10 cellular contexts compared by ENCODE assay signal in the genomic region with DNA sequence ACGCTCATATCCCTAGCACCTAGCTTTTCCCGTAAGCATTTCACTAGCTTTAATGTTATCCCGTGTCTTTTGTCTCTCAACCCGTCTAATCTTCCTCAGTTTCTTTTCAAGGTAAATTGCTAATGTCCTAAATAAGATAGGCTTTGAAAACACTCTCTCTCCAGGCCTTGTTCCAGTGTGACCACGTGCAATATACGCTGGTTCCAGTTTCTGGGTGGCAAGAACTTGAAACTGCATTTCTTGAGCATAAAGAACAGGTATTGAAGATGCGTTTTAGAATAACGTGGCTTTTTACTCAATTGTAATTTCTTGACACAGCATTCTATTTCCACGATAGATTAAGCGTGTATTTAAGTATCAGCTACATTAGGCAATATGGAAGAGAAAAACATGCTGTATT. TPM values are rescaled to one million over a fixed set of nuclear protein-coding genes. Genes with fewer than 3 reads are reported as not detected.
DNase-seq lines count a peak whose midpoint lies in the region; ATAC-seq and TF ChIP-seq lines count a peak whose summit lies in the region.
"Had no signal": no experiment of that assay in that cellular context is flagged by ENCODE, and none has a peak within 500 bp of the region (broad histone marks: within the 10 kb centered on the region; RNA-seq: fewer than 3 reads in every experiment).

No MANE protein-coding gene starts in this region.

- H3K9me3 Mint-ChIP-seq in activated CD4-positive, alpha-beta memory T cell treated with anti-CD3 and anti-CD28 coated beads for 36 hours: no peaks in the 10 kb centered on the region

- H3K4me1 ChIP-seq in BE2C (no peaks in the 10 kb centered on the region), HCT116 (ENCODE audit: control insufficient read depth in 1 of 2, insufficient read depth in 2 of 2, low read length in 2 of 2) (peaks cover 14 to 23% of the 10 kb centered on the region in 2 experiments; a peak in 3 of 4 replicates), iPS-20b (ENCODE audit: insufficient read depth, low read length) (no peaks in the 10 kb centered on the region)

- peaks cover 5% of the 10 kb centered on the region; the same call in 1 of the 2 replicates for H4K20me1 ChIP-seq in HCT116 (ENCODE audit: insufficient read depth)

- intact Hi-C loops in HCT116 (cut with micrococcal nuclease): no loop called here
- intact Hi-C loops in activated CD4-positive, alpha-beta memory T cell treated with anti-CD3 and anti-CD28 coated beads for 36 hours (cut with micrococcal nuclease): no loop called here

- H3K79me2 ChIP-seq in HCT116 (ENCODE audit: insufficient read depth, low read length): peaks cover 77% of the 10 kb centered on the region

- CTCF ChIA-PET in HCT116 (lab: Charles Lee): interaction anchor here (2.6 kb wide), 1 partner anchor 9 kb away, joined by 8 read pairs; no protein-coding TSS in a partner anchor
- CTCF ChIA-PET in activated CD4-positive, alpha-beta memory T cell treated with anti-CD3 and anti-CD28 coated beads for 36 hours (lab: Charles Lee): interaction anchor here (0.6 to 1.6 kb wide), 3 partner anchors 9 to 149 kb away, joined by 3 to 6 read pairs (median 3); no protein-coding TSS in a partner anchor

- TF ChIP-seq CTCF in BE2C (IDR thresholded peaks at IDR 0.05; ENCODE audit: low read depth, low read length): no peak
- no peak for TF ChIP-seq CTCF in HCT116 (IDR thresholded peaks at IDR 0.05 in 2 of 3, conservative IDR thresholded peaks at IDR 0.05 in 1 of 3; ENCODE audit: borderline replicate concordance in 1 of 3, insufficient read depth in 1 of 3, low read depth in 2 of 3, low read length in 2 of 3)

- H3K4me3 ChIP-seq in BE2C (ENCODE audit: low read depth, low read length): peak overlapping the region; percentile 82
- peak overlapping the region; percentile 80 to 91 for H3K4me3 ChIP-seq in HCT116 (replicated peaks in 1 of 2; ENCODE audit: low read depth in 1 of 2, low read length in 2 of 2)
- peak overlapping the region; percentile 83 for H3K4me3 ChIP-seq in iPS-20b (ENCODE audit: low read length)

- peaks cover 40% of the 10 kb centered on the region for H3K36me3 Mint-ChIP-seq in activated CD4-positive, alpha-beta memory T cell treated with anti-CD3 and anti-CD28 coated beads for 36 hours

- H3K9me3 ChIP-seq in BE2C (no peaks in the 10 kb centered on the region), HCT116 (ENCODE audit: control insufficient read depth in 1 of 2, insufficient read depth in 1 of 2, low read depth in 1 of 2, low read length in 2 of 2) (no peaks in the 10 kb centered on the region), iPS-20b (ENCODE audit: insufficient read depth, low read depth, low read length) (no peaks in the 10 kb centered on the region)

- H3K27me3 ChIP-seq in BE2C (no peaks in the 10 kb centered on the region), HCT116 (ENCODE audit: insufficient read depth, low read length) (no peaks in the 10 kb centered on the region), iPS-20b (ENCODE audit: insufficient read depth, low read length) (no peaks in the 10 kb centered on the region)

- H3K4me2 ChIP-seq in HCT116 (ENCODE audit: low read length): peak overlapping the region; percentile 81

- H3K36me3 ChIP-seq in BE2C (peaks cover 34% of the 10 kb centered on the region), HCT116 (ENCODE audit: control insufficient read depth in 1 of 2, insufficient read depth in 2 of 2, low read length in 2 of 2) (peaks cover 14 to 40% of the 10 kb centered on the region in 2 experiments), iPS-20b (ENCODE audit: insufficient read depth, low read depth, low read length) (peaks cover 44% of the 10 kb centered on the region)

- peak overlapping the region; percentile 99 for H3K4me3 Mint-ChIP-seq in activated CD4-positive, alpha-beta memory T cell treated with anti-CD3 and anti-CD28 coated beads for 36 hours

- H3K9me2 ChIP-seq in HCT116 (ENCODE audit: insufficient read depth): no peaks in the 10 kb centered on the region

- H3K9ac ChIP-seq in HCT116 (ENCODE audit: low read length): peak overlapping the region; percentile 93
- peak overlapping the region; percentile 96; the same call in 1 of the 2 replicates for H3K9ac ChIP-seq in iPS-20b (ENCODE audit: low read depth, low read length)

- no peak for TF ChIP-seq POLR2A in HCT116 (IDR thresholded peaks at IDR 0.05; ENCODE audit: borderline replicate concordance, extremely low read depth, insufficient read depth, insufficient read length)

- no peaks in the 10 kb centered on the region for H3K27me3 Mint-ChIP-seq in activated CD4-positive, alpha-beta memory T cell treated with anti-CD3 and anti-CD28 coated beads for 36 hours

- ATAC-seq in HCT116 (no peak), HG03045 (IDR thresholded peaks at IDR 0.05; ENCODE audit: unreplicated experiment) (no peak)

- no peak for TF ChIP-seq RAD21 in HCT116 (IDR thresholded peaks at IDR 0.05; ENCODE audit: low read depth)

- no TSS peak for BruUV-seq in HCT116 (replicated peaks; lab: Mats Ljungman, UMichigan)

- H3K27ac ChIP-seq in HCT116 (ENCODE audit: low read depth, low read length) (no peak overlapping the region), iPS-20b (ENCODE audit: low read length) (no peak overlapping the region)

- POLR2A ChIA-PET in HCT116 (lab: Charles Lee): interaction anchor here (1.6 kb wide), 1 partner anchor 74 kb away, joined by 3 read pairs; no protein-coding TSS in a partner anchor
- POLR2A ChIA-PET in activated CD4-positive, alpha-beta memory T cell treated with anti-CD3 and anti-CD28 coated beads for 36 hours (lab: Charles Lee): interaction anchor here (0.6 to 1.9 kb wide), 3 partner anchors 8 to 375 kb away, joined by 3 to 5 read pairs (median 4); no protein-coding TSS in a partner anchor

- H2AFZ ChIP-seq in HCT116 (ENCODE audit: low read depth, low read length, poor library complexity, severe bottlenecking): no peak overlapping the region

- DNase-seq in BE2C (no peak), HCT116 (ENCODE audit: low read depth, low spot score) (no peak), cortex of kidney (lab: John Stamatoyannopoulos, UW) (no peak), AG08396 (ENCODE audit: low spot score) (no peak), NCI-H510A (lab: John Stamatoyannopoulos, UW) (no peak)
- no peak for DNase-seq in activated CD4-positive, alpha-beta memory T cell treated with anti-CD3 and anti-CD28 coated beads for 36 hours
- DNase-seq: activated naive CD4-positive, alpha-beta T cell treated with anti-CD3 and anti-CD28 coated beads, Interleukin-2, amount 50 U/mL, for 16 hours; NCI-H1048 had no signal

- RAD21 ChIA-PET in HCT116 (lab: Charles Lee; ENCODE audit: low non-redundant PET in 1 of 2, low total read pairs in 2 of 2, uncharacterized antibody in 2 of 2, unreplicated experiment in 2 of 2): no interaction called here

- H3K4me1 Mint-ChIP-seq in activated CD4-positive, alpha-beta memory T cell treated with anti-CD3 and anti-CD28 coated beads for 36 hours (ENCODE audit: low read depth): peaks cover 42% of the 10 kb centered on the region

- peak overlapping the region; percentile 98 for H3K27ac Mint-ChIP-seq in activated CD4-positive, alpha-beta memory T cell treated with anti-CD3 and anti-CD28 coated beads for 36 hours

TF ChIP-seq in HCT116, 20 proteins besides CTCF, POLR2A, EP300 and RAD21:
- TF ChIP-seq CEBPB (IDR thresholded peaks at IDR 0.05; ENCODE audit: low read depth) (no peak), TCF7L2 (IDR thresholded peaks at IDR 0.05; ENCODE audit: borderline replicate concordance, extremely low read depth, insufficient read depth, insufficient read length) (no peak), CBX3 (IDR thresholded peaks at IDR 0.05; ENCODE audit: low read depth) (no peak), JUND (IDR thresholded peaks at IDR 0.05) (no peak), EZH2phosphoT487 (IDR thresholded peaks at IDR 0.05; ENCODE audit: borderline replicate concordance) (no peak), FOSL1 (IDR thresholded peaks at IDR 0.05; ENCODE audit: low read depth) (no peak)
- TF ChIP-seq, protein P1, sequence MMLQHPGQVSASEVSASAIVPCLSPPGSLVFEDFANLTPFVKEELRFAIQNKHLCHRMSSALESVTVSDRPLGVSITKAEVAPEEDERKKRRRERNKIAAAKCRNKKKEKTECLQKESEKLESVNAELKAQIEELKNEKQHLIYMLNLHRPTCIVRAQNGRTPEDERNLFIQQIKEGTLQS (IDR thresholded peaks at IDR 0.05): no peak

RNA-seq across cellular contexts. Expression of a gene that starts 1.1 kb away (rescaled TPM):
- 7.1 TPM for polyA plus RNA-seq in BE2C (2012; ENCODE audit: insufficient read depth, insufficient read length, low read depth)
- total RNA-seq in HCT116 (2021; ENCODE audit: unreplicated experiment): 43.4 TPM
- 28.1 and 37.5 TPM in 2 replicates for polyA plus RNA-seq in HCT116 (2012)
- 100 to 1,000 TPM; 122 to 130 TPM for total RNA-seq in activated CD4-positive, alpha-beta memory T cell treated with anti-CD3 and anti-CD28 coated beads for 36 hours

RNA-seq across cellular contexts. Expression of a gene that starts 1.8 kb away (rescaled TPM):
- 105 TPM for polyA plus RNA-seq in BE2C (2012; ENCODE audit: insufficient read depth, insufficient read length, low read depth)
- 97.5 TPM for total RNA-seq in HCT116 (2021; ENCODE audit: unreplicated experiment)
- polyA plus RNA-seq in HCT116 (2012): 121 and 125 TPM in 2 replicates
- total RNA-seq in activated CD4-positive, alpha-beta memory T cell treated with anti-CD3 and anti-CD28 coated beads for 36 hours: 10 to 100 TPM; 85.3 to 91.1 TPM

RNA-seq across cellular contexts. Expression of a gene that starts 33.3 kb away (rescaled TPM):
- polyA plus RNA-seq in BE2C (2012; ENCODE audit: insufficient read depth, insufficient read length, low read depth): 169 TPM
- 17.7 TPM for total RNA-seq in HCT116 (2021; ENCODE audit: unreplicated experiment)
- 25.6 and 27.1 TPM in 2 replicates for polyA plus RNA-seq in HCT116 (2012)
- 10 to 100 TPM; 23.3 to 23.5 TPM for total RNA-seq in activated CD4-positive, alpha-beta memory T cell treated with anti-CD3 and anti-CD28 coated beads for 36 hours

RNA-seq across cellular contexts. Expression of a gene that starts 43.4 kb away (rescaled TPM):
- polyA plus RNA-seq in BE2C (2012; ENCODE audit: insufficient read depth, insufficient read length, low read depth): 0.32 TPM
- total RNA-seq in HCT116 (2021; ENCODE audit: unreplicated experiment): 0.32 TPM
- polyA plus RNA-seq in HCT116 (2012): 0.08 and 0.09 TPM in 2 replicates
- total RNA-seq in activated CD4-positive, alpha-beta memory T cell treated with anti-CD3 and anti-CD28 coated beads for 36 hours: under 1 TPM; 0.17 to 0.31 TPM

RNA-seq across cellular contexts. Expression of a gene that starts 48.4 kb away (rescaled TPM):
- 173 TPM for polyA plus RNA-seq in BE2C (2012; ENCODE audit: insufficient read depth, insufficient read length, low read depth)
- total RNA-seq in HCT116 (2021; ENCODE audit: unreplicated experiment): 40.1 TPM
- 37.9 and 47.4 TPM in 2 replicates for polyA plus RNA-seq in HCT116 (2012)
- total RNA-seq in activated CD4-positive, alpha-beta memory T cell treated with anti-CD3 and anti-CD28 coated beads for 36 hours: 10 to 100 TPM; 36.5 to 38.5 TPM
